Comparison of ENCODE assay signal across 1 cellular context in genomic region chr11:36594316-36594989, GRCh38.
A peak's percentile ranks its signal among the peaks of the same experiment; 100 is the strongest.
TF ChIP-seq lines count a peak whose summit lies in the region.

TSS of gene IFTAP (plus strand) at chr11:36594502. CDS start at chr11:36610104, 15,602 bp downstream.

TF ChIP-seq in K562, 482 proteins besides CTCF, POLR2A, EP300 and RAD21 (continued from another document and continues in another):
- no peak for TF ChIP-seq DEAF1 (CRISPR knock-in tag; IDR thresholded peaks at IDR 0.05)
- no peak; the same call in 1 of the 2 replicates for TF ChIP-seq FOXM1 (IDR thresholded peaks at IDR 0.05; ENCODE audit: low read depth)
- TF ChIP-seq FOXM1 (CRISPR knock-in tag; IDR thresholded peaks at IDR 0.05; ENCODE audit: low read depth), result no peak
- TF ChIP-seq ASH1L (IDR thresholded peaks at IDR 0.05; ENCODE audit: borderline replicate concordance, low read depth, partially characterized antibody), result peak; percentile 61
- TF ChIP-seq ZNF134 (CRISPR knock-in tag; conservative IDR thresholded peaks at IDR 0.05), result 0 out of 2 replicates have a peak, but pooled peaks have one; percentile 39
- TF ChIP-seq ZNF583 (CRISPR knock-in tag; IDR thresholded peaks at IDR 0.05), result no peak
- TF ChIP-seq HES1 (IDR thresholded peaks at IDR 0.05; ENCODE audit: low read depth), result no peak
- TF ChIP-seq ZSCAN29 (IDR thresholded peaks at IDR 0.05), result no peak
- TF ChIP-seq CBFA2T3 (IDR thresholded peaks at IDR 0.05), result no peak
- peak; percentile 2; the same call in 1 of the 2 replicates for TF ChIP-seq MAFK (IDR thresholded peaks at IDR 0.05; ENCODE audit: low read length)
- TF ChIP-seq ZBTB49 (CRISPR knock-in tag; IDR thresholded peaks at IDR 0.05; ENCODE audit: borderline replicate concordance), result no peak
- no peak for TF ChIP-seq CHD7 (IDR thresholded peaks at IDR 0.05; ENCODE audit: low read depth, low read length)
- 0 out of 2 replicates have a peak, but pooled peaks have one; percentile 29 for TF ChIP-seq ADNP (tag; IDR thresholded peaks at IDR 0.05)
- no peak for TF ChIP-seq TGIF2 (CRISPR knock-in tag; IDR thresholded peaks at IDR 0.05)
- TF ChIP-seq TCF7 (IDR thresholded peaks at IDR 0.05; ENCODE audit: borderline replicate concordance), result no peak
- no peak for TF ChIP-seq KAT2B (IDR thresholded peaks at IDR 0.05; ENCODE audit: low read depth, low read length)
- no peak for TF ChIP-seq ZNF347 (CRISPR knock-in tag; IDR thresholded peaks at IDR 0.05; ENCODE audit: low read depth)
- no peak for TF ChIP-seq ZKSCAN1 (IDR thresholded peaks at IDR 0.05; ENCODE audit: low read depth, low read length)
- no peak for TF ChIP-seq SRSF1 (IDR thresholded peaks at IDR 0.05; ENCODE audit: low read depth, low read length)
- peak; percentile 91 for TF ChIP-seq PYGO2 (tag; IDR thresholded peaks at IDR 0.05)
- no peak for TF ChIP-seq WHSC1 (IDR thresholded peaks at IDR 0.05; ENCODE audit: low read length)
- no peak for TF ChIP-seq JUN (IDR thresholded peaks at IDR 0.05; ENCODE audit: borderline replicate concordance, low read depth, low read length)
- no peak for TF ChIP-seq JUN (CRISPR knock-in tag; IDR thresholded peaks at IDR 0.05; ENCODE audit: borderline replicate concordance)
- TF ChIP-seq EHMT2 (IDR thresholded peaks at IDR 0.05), result peak; percentile 88
- TF ChIP-seq MITF (IDR thresholded peaks at IDR 0.05), result no peak
- peak; percentile 59; the same call in 1 of the 2 replicates for TF ChIP-seq ZNF311 (CRISPR knock-in tag; IDR thresholded peaks at IDR 0.05)
- TF ChIP-seq ERF (CRISPR knock-in tag; IDR thresholded peaks at IDR 0.05), result no peak
- TF ChIP-seq ZNF589 (CRISPR knock-in tag; IDR thresholded peaks at IDR 0.05; ENCODE audit: low read depth), result peak; percentile 80; the same call in 1 of the 2 replicates
- TF ChIP-seq ZNF282 (CRISPR knock-in tag; IDR thresholded peaks at IDR 0.05), result no peak
- TF ChIP-seq ZNF121 (CRISPR knock-in tag; conservative IDR thresholded peaks at IDR 0.05), result no peak
- TF ChIP-seq DACH1 (IDR thresholded peaks at IDR 0.05; ENCODE audit: partially characterized antibody), result no peak
- peak; percentile 54; the same call in 1 of the 2 replicates for TF ChIP-seq PTRF (tag; IDR thresholded peaks at IDR 0.05)
- TF ChIP-seq MAZ (CRISPR knock-in tag; conservative IDR thresholded peaks at IDR 0.05 in 1 of 2, IDR thresholded peaks at IDR 0.05 in 1 of 2), result peak; percentile 31 to 51; a peak in 2 of 4 replicates
- TF ChIP-seq OTX1 (CRISPR knock-in tag; IDR thresholded peaks at IDR 0.05), result no peak
- TF ChIP-seq EZH2 (IDR thresholded peaks at IDR 0.05; ENCODE audit: borderline replicate concordance, low read depth, low read length), result no peak
- peak; percentile 76 to 96 for TF ChIP-seq CBX3 (IDR thresholded peaks at IDR 0.05; ENCODE audit: borderline replicate concordance in 1 of 2, low read length in 2 of 2)
- TF ChIP-seq CHAMP1 (IDR thresholded peaks at IDR 0.05), result 0 out of 2 replicates have a peak, but pooled peaks have one; percentile 65
- no peak for TF ChIP-seq HSF4 (CRISPR knock-in tag; IDR thresholded peaks at IDR 0.05; ENCODE audit: borderline replicate concordance)
- TF ChIP-seq IRF1 (CRISPR knock-in tag; IDR thresholded peaks at IDR 0.05; ENCODE audit: borderline replicate concordance), result no peak
- TF ChIP-seq HNRNPLL (IDR thresholded peaks at IDR 0.05; ENCODE audit: low read depth, low read length, poor library complexity, severe bottlenecking), result peak; percentile 53
- no peak for TF ChIP-seq EWSR1 (IDR thresholded peaks at IDR 0.05; ENCODE audit: borderline replicate concordance, low read depth, partially characterized antibody)
- no peak for TF ChIP-seq MCM7 (IDR thresholded peaks at IDR 0.05)
